In the genomic region with DNA sequence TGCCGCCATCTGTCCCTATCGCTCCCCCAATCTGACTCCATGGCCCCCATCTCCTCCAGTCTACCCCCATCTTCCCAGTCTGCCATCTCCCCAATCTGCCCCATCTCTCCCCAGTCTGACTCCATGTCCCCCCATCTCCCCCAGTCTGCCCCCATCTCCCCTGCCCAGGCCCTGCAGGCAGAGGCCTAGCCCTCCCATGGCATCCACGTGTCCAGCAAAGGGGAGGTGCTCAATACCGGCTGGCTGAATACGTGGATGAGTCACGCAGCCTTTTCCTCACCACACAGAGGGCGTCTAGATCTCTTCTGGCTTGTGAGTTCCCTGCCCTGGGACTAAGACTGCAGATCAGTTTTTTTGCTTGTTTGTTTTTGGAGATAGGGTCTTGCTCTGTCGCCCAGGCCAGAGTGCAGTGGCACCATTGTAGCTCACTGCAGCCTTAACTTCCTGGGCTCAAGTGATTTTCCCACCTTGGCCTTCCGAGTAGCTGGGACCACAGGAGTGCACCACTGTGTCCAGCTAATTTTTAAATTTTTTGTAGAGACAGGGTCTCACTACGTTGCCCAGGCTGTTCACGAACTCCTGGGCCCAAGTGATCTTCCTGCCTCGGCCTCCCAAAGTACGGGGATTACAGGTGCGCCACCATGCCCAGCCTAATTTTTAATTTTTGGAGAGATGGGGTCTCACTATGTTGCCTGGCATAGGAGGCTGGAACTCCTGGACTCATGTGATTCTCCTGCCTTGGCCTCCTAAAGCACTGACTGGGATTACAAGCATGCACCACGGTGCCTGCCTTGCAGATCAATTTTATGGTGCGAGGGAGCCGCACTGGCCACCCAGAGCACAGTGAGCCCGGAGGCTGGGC, we compare ENCODE assay signal across 1 cellular context.
TF ChIP-seq lines count a peak whose summit lies in the region.

No MANE protein-coding gene starts in this region.

TF ChIP-seq in endothelial cell of umbilical vein, 7 proteins besides CTCF, POLR2A, EP300 and RAD21:
- TF ChIP-seq EZH2 (IDR thresholded peaks at IDR 0.05; ENCODE audit: borderline replicate concordance, low read depth, low read length, severe bottlenecking) = no peak
- TF ChIP-seq GATA2 (IDR thresholded peaks at IDR 0.05; ENCODE audit: insufficient read depth, insufficient read length, low read depth, low read length) = no peak
- peak; percentile 85 for TF ChIP-seq FOS (IDR thresholded peaks at IDR 0.05; ENCODE audit: borderline replicate concordance, insufficient read depth, low read length)
- TF ChIP-seq JUN (IDR thresholded peaks at IDR 0.05; ENCODE audit: borderline replicate concordance, insufficient read depth, insufficient read length, low read depth) = peak; percentile 69
- TF ChIP-seq MAX (IDR thresholded peaks at IDR 0.05; ENCODE audit: insufficient read depth, insufficient read length) = peak; percentile 89
- TF ChIP-seq POLR2AphosphoS5 (IDR thresholded peaks at IDR 0.05; ENCODE audit: insufficient read depth, low read depth, low read length) = no peak
- peak; percentile 59 for TF ChIP-seq MYC (IDR thresholded peaks at IDR 0.05; ENCODE audit: low read depth, low read length)
TF ChIP-seq in endothelial cell of umbilical vein: peak in this region for 4.
